ENCODE assay signal across 22 cellular contexts in the genomic region with DNA sequence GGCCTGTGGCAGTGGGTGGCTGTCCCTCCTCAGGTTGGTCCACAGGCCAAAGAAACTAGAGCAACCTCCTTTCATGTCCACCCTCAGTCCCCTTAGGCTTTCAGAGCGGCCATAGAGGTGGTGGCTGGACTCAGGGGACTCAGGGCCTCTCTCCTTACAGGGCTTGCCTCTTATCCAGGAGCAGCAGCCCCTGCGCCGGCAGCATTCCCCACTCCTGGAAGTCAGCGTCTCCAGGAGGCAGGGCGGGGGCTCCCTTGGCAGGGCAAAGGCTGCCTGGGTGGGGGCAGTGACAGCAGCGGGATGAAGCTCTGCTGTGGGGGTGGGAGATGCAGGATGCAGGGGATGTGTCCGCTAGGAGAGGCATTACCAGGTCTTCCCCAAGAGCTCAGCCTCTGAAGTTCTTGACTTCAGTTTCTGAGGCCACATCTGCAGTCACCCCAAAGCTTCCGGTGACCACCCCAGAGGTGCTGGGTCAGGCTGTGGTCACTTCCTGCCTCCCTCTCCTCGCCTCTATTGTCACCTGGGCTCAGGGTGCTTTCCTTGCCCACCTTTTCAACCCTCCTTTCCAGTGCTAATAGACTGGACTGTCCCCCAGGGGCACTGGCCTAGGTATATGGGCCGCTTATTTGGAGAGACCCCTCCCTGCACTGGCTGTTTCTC. TPM values are rescaled to one million over a fixed set of nuclear protein-coding genes. Genes with fewer than 3 reads are reported as not detected.
A peak's percentile ranks its signal among the peaks of the same experiment; 100 is the strongest.
DNase-seq lines count a peak whose midpoint lies in the region; ATAC-seq and TF ChIP-seq lines count a peak whose summit lies in the region.
"Had no signal": no experiment of that assay in that cellular context is flagged by ENCODE, and none has a peak within 500 bp of the region (broad histone marks: within the 10 kb centered on the region; RNA-seq: fewer than 3 reads in every experiment).

No MANE protein-coding gene starts in this region.

- H3K36me3 Mint-ChIP-seq in chondrocyte (ENCODE audit: low read depth), result no peaks in the 10 kb centered on the region

- H3K4me3 Mint-ChIP-seq in stimulated activated naive CD8-positive, alpha-beta T cell treated with anti-CD3 and anti-CD28 coated beads, Interleukin-15, amount 100 ng/mL, for 72 hours, result no peak overlapping the region
- H3K4me3 Mint-ChIP-seq in chondrocyte (ENCODE audit: unreplicated experiment), result no peak overlapping the region
- H3K4me3 Mint-ChIP-seq: activated CD4-positive, alpha-beta T cell treated with anti-CD3 and anti-CD28 coated beads, Interleukin-2, amount 10 ng/mL, durations not matched to agents 7 days and 5 days; CD4-positive, alpha-beta T cell; naive B cell; stimulated activated naive B cell treated with anti-CD40 and anti-IgM and Interleukin-4, amounts not matched to agents 10 μg/mL and 1 μg/mL and 100 μg/mL, for 72 hours had no signal

- peaks cover 12% of the 10 kb centered on the region in 2 donors for H3K9me3 Mint-ChIP-seq in stimulated activated naive CD8-positive, alpha-beta T cell treated with anti-CD3 and anti-CD28 coated beads, Interleukin-15, amount 100 ng/mL, for 72 hours
- H3K9me3 Mint-ChIP-seq in chondrocyte (ENCODE audit: low read depth), result peaks cover 12% of the 10 kb centered on the region

- H3K4me3 ChIP-seq in esophagus squamous epithelium, result no peak overlapping the region
- H3K4me3 ChIP-seq: SK-N-MC had no signal

- peak overlapping the region in 1 of 2 donors; percentile 77 for H3K27ac Mint-ChIP-seq in stimulated activated naive CD8-positive, alpha-beta T cell treated with anti-CD3 and anti-CD28 coated beads, Interleukin-15, amount 100 ng/mL, for 72 hours
- no peak overlapping the region for H3K27ac Mint-ChIP-seq in chondrocyte (ENCODE audit: unreplicated experiment)
- H3K27ac Mint-ChIP-seq: activated CD4-positive, alpha-beta T cell treated with anti-CD3 and anti-CD28 coated beads, Interleukin-2, amount 10 ng/mL, durations not matched to agents 7 days and 5 days; CD4-positive, alpha-beta T cell; stimulated activated naive B cell treated with anti-CD40 and anti-IgM and Interleukin-4, amounts not matched to agents 10 μg/mL and 1 μg/mL and 100 μg/mL, for 72 hours had no signal

- no peak overlapping the region for H3K27ac ChIP-seq in esophagus squamous epithelium
- H3K27ac ChIP-seq: HL-60, SK-N-MC had no signal

- TF ChIP-seq POLR2A in esophagus squamous epithelium (IDR thresholded peaks at IDR 0.05), result no peak
- no peak for TF ChIP-seq POLR2A in erythroblast (IDR thresholded peaks at IDR 0.05; ENCODE audit: low read length)

- 48 to 85% methylated on average over 2 to 5 of the region's 10 CpGs for WGBS in esophagus squamous epithelium, 2 donors

- no peak for ATAC-seq in stimulated activated naive CD8-positive, alpha-beta T cell treated with anti-CD3 and anti-CD28 coated beads, Interleukin-15, Interleukin-2, amounts not matched to agents 100 U/mL and 50 U/mL, for 24 hours
- ATAC-seq in stimulated activated naive CD8-positive, alpha-beta T cell treated with anti-CD3 and anti-CD28 coated beads, Interleukin-15, amount 100 ng/mL, for 72 hours, result no peak
- no peak for ATAC-seq in HG02970 (IDR thresholded peaks at IDR 0.05; ENCODE audit: low FRiP score, unreplicated experiment)
- ATAC-seq: stimulated activated naive B cell treated with anti-CD40 and anti-IgM and Interleukin-4, amounts not matched to agents 10 μg/mL and 1 μg/mL and 100 μg/mL, for 72 hours had no signal

- DNase-seq in stimulated activated naive CD8-positive, alpha-beta T cell treated with anti-CD3 and anti-CD28 coated beads, Interleukin-15, Interleukin-2, amounts not matched to agents 100 U/mL and 50 U/mL, for 24 hours, result peak; percentile 1
- DNase-seq in stimulated activated naive CD8-positive, alpha-beta T cell treated with anti-CD3 and anti-CD28 coated beads, Interleukin-15, amount 100 ng/mL, for 72 hours, result no peak
- peak; percentile 68 for DNase-seq in chondrocyte (ENCODE audit: low spot score)
- DNase-seq in mesenteric fat pad (ENCODE audit: low spot score), result peak; percentile 82
- DNase-seq in esophagus squamous epithelium (lab: John Stamatoyannopoulos, UW), result no peak
- no peak for DNase-seq in erythroblast (lab: John Stamatoyannopoulos, UW)
- DNase-seq: activated CD4-positive, alpha-beta T cell treated with anti-CD3 and anti-CD28 coated beads, Interleukin-2, amount 10 ng/mL, durations not matched to agents 7 days and 5 days; activated gamma-delta T cell treated with Interleukin-2 at 50 U/mL for 16 hours; amygdala; Kasumi-1; left cardiac atrium; naive B cell; NCI-H1694; NCI-H526; retina; stimulated activated CD4-positive, alpha-beta T cell treated with anti-CD3 and anti-CD28 coated beads, Interleukin-2, amount 100 ng/mL, for 48 hours; stimulated activated naive B cell treated with anti-CD40 and anti-IgM and Interleukin-4, amounts not matched to agents 10 μg/mL and 1 μg/mL and 100 μg/mL, for 72 hours; T-helper 2 cell had no signal

- no peaks in the 10 kb centered on the region for H3K36me3 ChIP-seq in esophagus squamous epithelium

- H3K27me3 ChIP-seq in esophagus squamous epithelium, result peaks cover 0 to 36% (median 0%) of the 10 kb centered on the region in 4 donors

- H3K9me3 ChIP-seq in esophagus squamous epithelium, result peaks cover 0 to 20% (median 0%) of the 10 kb centered on the region in 3 donors

- H3K27me3 Mint-ChIP-seq in stimulated activated naive CD8-positive, alpha-beta T cell treated with anti-CD3 and anti-CD28 coated beads, Interleukin-15, amount 100 ng/mL, for 72 hours, result peaks cover 6% of the 10 kb centered on the region
- H3K27me3 Mint-ChIP-seq in chondrocyte (ENCODE audit: low read depth), result peaks cover 16% of the 10 kb centered on the region
- H3K27me3 Mint-ChIP-seq: CD4-positive, alpha-beta T cell had no signal

- H3K4me1 ChIP-seq in esophagus squamous epithelium, result peaks cover 0 to 12% (median 3%) of the 10 kb centered on the region in 3 donors

- H3K4me1 Mint-ChIP-seq in stimulated activated naive CD8-positive, alpha-beta T cell treated with anti-CD3 and anti-CD28 coated beads, Interleukin-15, amount 100 ng/mL, for 72 hours, result peaks cover 55% of the 10 kb centered on the region
- H3K4me1 Mint-ChIP-seq in chondrocyte (ENCODE audit: low read depth), result peaks cover 8% of the 10 kb centered on the region
- H3K4me1 Mint-ChIP-seq: naive B cell; stimulated activated naive B cell treated with anti-CD40 and anti-IgM and Interleukin-4, amounts not matched to agents 10 μg/mL and 1 μg/mL and 100 μg/mL, for 72 hours had no signal

- intact Hi-C loops in esophagus squamous epithelium (cut with DNase I), result no loop called here

- TF ChIP-seq CTCF in chondrocyte (IDR thresholded peaks at IDR 0.05) (no peak), esophagus squamous epithelium (IDR thresholded peaks at IDR 0.05) (no peak)

RNA-seq across cellular contexts. Expression of a gene that starts 8.6 kb away (rescaled TPM):
- total RNA-seq in chondrocyte (not detected in 3 replicates), mesenteric fat pad (0.22 TPM), esophagus squamous epithelium (under 1 TPM; 0.61 to 0.88 (median 0.78) TPM)

Comparison
In these comparisons a context has a peak if more than half of its experiments do, and no peak if none do; other contexts are left out.
1. DNase-seq: peak in stimulated activated naive CD8-positive, alpha-beta T cell treated with anti-CD3 and anti-CD28 coated beads, Interleukin-15, Interleukin-2, amounts not matched to agents 100 U/mL and 50 U/mL, for 24 hours (single experiment), chondrocyte (single experiment) and mesenteric fat pad (single experiment); none in stimulated activated naive CD8-positive, alpha-beta T cell treated with anti-CD3 and anti-CD28 coated beads, Interleukin-15, amount 100 ng/mL, for 72 hours (0 of 2), esophagus squamous epithelium (single experiment) and erythroblast (0 of 2).